In the genomic region with DNA sequence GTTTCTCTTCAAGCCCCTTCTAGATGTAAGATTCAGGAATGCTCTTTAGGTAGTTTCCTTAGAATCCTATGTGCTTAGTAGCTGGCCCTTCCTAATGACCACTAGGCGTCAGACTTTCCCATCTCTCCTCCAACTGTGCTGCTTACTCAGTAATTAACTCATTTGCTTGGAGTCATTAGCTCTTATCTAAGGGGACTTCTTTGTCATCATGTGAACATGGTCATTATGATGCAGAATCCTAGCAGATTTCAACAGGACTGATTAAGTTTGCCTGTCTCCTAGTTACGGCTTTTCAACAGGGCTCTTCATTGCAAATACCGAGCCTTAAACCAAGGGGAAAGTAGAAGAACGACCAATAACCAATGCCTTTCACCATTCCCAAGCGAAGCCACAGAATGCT, we compare ENCODE assay signal across 1 cellular context.
A peak's percentile ranks its signal among the peaks of the same experiment; 100 is the strongest.
TF ChIP-seq lines count a peak whose summit lies in the region.

No MANE protein-coding gene starts in this region.

TF ChIP-seq in K562, 482 proteins besides CTCF, POLR2A, EP300 and RAD21 (continued from another document and continues in another):
- TF ChIP-seq USF2 (CRISPR knock-in tag; IDR thresholded peaks at IDR 0.05) (no peak), ZNF398 (CRISPR knock-in tag; IDR thresholded peaks at IDR 0.05) (no peak), ATF1 (CRISPR knock-in tag; IDR thresholded peaks at IDR 0.05) (no peak), ATF1 (tag; IDR thresholded peaks at IDR 0.05) (peak; percentile 50), CBFA2T3 (IDR thresholded peaks at IDR 0.05) (0 out of 2 replicates have a peak, but pooled peaks have one; percentile 12), ZNF551 (CRISPR knock-in tag; IDR thresholded peaks at IDR 0.05) (no peak), RCOR1 (IDR thresholded peaks at IDR 0.05; ENCODE audit: borderline replicate concordance in 1 of 2, low read depth in 2 of 2, low read length in 2 of 2) (0 out of 4 replicates have a peak, but pooled peaks of 1 of the 2 experiments have one; percentile 47), ZNF143 (CRISPR knock-in tag; IDR thresholded peaks at IDR 0.05) (no peak), CHD4 (IDR thresholded peaks at IDR 0.05; ENCODE audit: insufficient read depth, insufficient replicate concordance, low read depth, low read length, poor library complexity, severe bottlenecking) (no peak), EZH2 (IDR thresholded peaks at IDR 0.05; ENCODE audit: borderline replicate concordance, low read depth, low read length) (no peak), ZNF395 (CRISPR knock-in tag; IDR thresholded peaks at IDR 0.05) (no peak), FOSL1 (tag; conservative IDR thresholded peaks at IDR 0.05) (peak; percentile 55), SMC3 (conservative IDR thresholded peaks at IDR 0.05; ENCODE audit: insufficient read depth, low read depth, low read length) (peak; percentile 59), ZNF408 (CRISPR knock-in tag; IDR thresholded peaks at IDR 0.05; ENCODE audit: low read depth) (no peak), ZFP36 (IDR thresholded peaks at IDR 0.05; ENCODE audit: low read depth, low read length, partially characterized antibody) (no peak), U2AF1 (optimal IDR thresholded peaks at IDR 0.05; ENCODE audit: low read depth, low read length) (no peak), POLR2AphosphoS2 (IDR thresholded peaks at IDR 0.05; ENCODE audit: low read length) (no peak), ZC3H4 (CRISPR knock-in tag; IDR thresholded peaks at IDR 0.05; ENCODE audit: borderline replicate concordance) (no peak), ZNF184 (CRISPR knock-in tag; IDR thresholded peaks at IDR 0.05) (no peak), TCF3 (CRISPR knock-in tag; IDR thresholded peaks at IDR 0.05) (0 out of 2 replicates have a peak, but pooled peaks have one; percentile 30), BRF1 (IDR thresholded peaks at IDR 0.05; ENCODE audit: borderline replicate concordance, extremely low read depth, insufficient read length) (no peak), JUN (IDR thresholded peaks at IDR 0.05; ENCODE audit: borderline replicate concordance, low read depth, low read length) (0 out of 2 replicates have a peak, but pooled peaks have one; percentile 34), JUN (CRISPR knock-in tag; IDR thresholded peaks at IDR 0.05; ENCODE audit: borderline replicate concordance) (no peak), RFX1 (IDR thresholded peaks at IDR 0.05) (peak; percentile 60), CBX3 (IDR thresholded peaks at IDR 0.05; ENCODE audit: borderline replicate concordance in 1 of 2, low read length in 2 of 2) (peak in 1 of 2 experiments; percentile 43; a peak in 1 of 3 replicates), KDM5B (IDR thresholded peaks at IDR 0.05; ENCODE audit: insufficient replicate concordance, low read depth, low read length) (no peak), MCM2 (IDR thresholded peaks at IDR 0.05; ENCODE audit: low read depth) (no peak), NR4A1 (CRISPR knock-in tag; IDR thresholded peaks at IDR 0.05) (no peak), NR4A1 (tag; IDR thresholded peaks at IDR 0.05) (no peak), GATAD2B (IDR thresholded peaks at IDR 0.05; ENCODE audit: borderline replicate concordance) (peak; percentile 71; the same call in 1 of the 2 replicates), HDGF (IDR thresholded peaks at IDR 0.05) (no peak), POLR3A (IDR thresholded peaks at IDR 0.05; ENCODE audit: borderline replicate concordance, extremely low read depth, insufficient read depth, insufficient read length) (no peak), ZNF280A (IDR thresholded peaks at IDR 0.05; ENCODE audit: low read depth, partially characterized antibody) (no peak), ZNF175 (CRISPR knock-in tag; IDR thresholded peaks at IDR 0.05; ENCODE audit: low read depth) (no peak), MCM5 (IDR thresholded peaks at IDR 0.05; ENCODE audit: low read depth) (no peak), CREB1 (IDR thresholded peaks at IDR 0.05) (0 out of 2 replicates have a peak, but pooled peaks have one; percentile 29), CREB1 (CRISPR knock-in tag; IDR thresholded peaks at IDR 0.05) (no peak), MAFG (tag; conservative IDR thresholded peaks at IDR 0.05) (peak; percentile 47), NR2F6 (CRISPR knock-in tag; IDR thresholded peaks at IDR 0.05) (no peak), ZNF436 (CRISPR knock-in tag; IDR thresholded peaks at IDR 0.05) (no peak), ZC3H11A (IDR thresholded peaks at IDR 0.05; ENCODE audit: low read depth, low read length) (no peak), MBD2 (IDR thresholded peaks at IDR 0.05; ENCODE audit: borderline replicate concordance, low read depth) (no peak), CC2D1A (IDR thresholded peaks at IDR 0.05) (0 out of 2 replicates have a peak, but pooled peaks have one; percentile 41), HDAC2 (IDR thresholded peaks at IDR 0.05) (no peak), SMAD1 (IDR thresholded peaks at IDR 0.05; ENCODE audit: low read depth, low read length, partially characterized antibody) (no peak), HNRNPH1 (optimal IDR thresholded peaks at IDR 0.05; ENCODE audit: low read depth, low read length) (no peak), SNRNP70 (optimal IDR thresholded peaks at IDR 0.05; ENCODE audit: low read depth, low read length) (no peak), TSHZ1 (CRISPR knock-in tag; IDR thresholded peaks at IDR 0.05) (no peak)
- TF ChIP-seq, protein P1, sequence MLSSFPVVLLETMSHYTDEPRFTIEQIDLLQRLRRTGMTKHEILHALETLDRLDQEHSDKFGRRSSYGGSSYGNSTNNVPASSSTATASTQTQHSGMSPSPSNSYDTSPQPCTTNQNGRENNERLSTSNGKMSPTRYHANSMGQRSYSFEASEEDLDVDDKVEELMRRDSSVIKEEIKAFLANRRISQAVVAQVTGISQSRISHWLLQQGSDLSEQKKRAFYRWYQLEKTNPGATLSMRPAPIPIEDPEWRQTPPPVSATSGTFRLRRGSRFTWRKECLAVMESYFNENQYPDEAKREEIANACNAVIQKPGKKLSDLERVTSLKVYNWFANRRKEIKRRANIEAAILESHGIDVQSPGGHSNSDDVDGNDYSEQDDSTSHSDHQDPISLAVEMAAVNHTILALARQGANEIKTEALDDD (IDR thresholded peaks at IDR 0.05), result peak; percentile 60
- TF ChIP-seq, protein P2, sequence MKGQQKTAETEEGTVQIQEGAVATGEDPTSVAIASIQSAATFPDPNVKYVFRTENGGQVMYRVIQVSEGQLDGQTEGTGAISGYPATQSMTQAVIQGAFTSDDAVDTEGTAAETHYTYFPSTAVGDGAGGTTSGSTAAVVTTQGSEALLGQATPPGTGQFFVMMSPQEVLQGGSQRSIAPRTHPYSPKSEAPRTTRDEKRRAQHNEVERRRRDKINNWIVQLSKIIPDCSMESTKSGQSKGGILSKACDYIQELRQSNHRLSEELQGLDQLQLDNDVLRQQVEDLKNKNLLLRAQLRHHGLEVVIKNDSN (CRISPR knock-in tag; IDR thresholded peaks at IDR 0.05), result no peak
- TF ChIP-seq, protein P3, sequence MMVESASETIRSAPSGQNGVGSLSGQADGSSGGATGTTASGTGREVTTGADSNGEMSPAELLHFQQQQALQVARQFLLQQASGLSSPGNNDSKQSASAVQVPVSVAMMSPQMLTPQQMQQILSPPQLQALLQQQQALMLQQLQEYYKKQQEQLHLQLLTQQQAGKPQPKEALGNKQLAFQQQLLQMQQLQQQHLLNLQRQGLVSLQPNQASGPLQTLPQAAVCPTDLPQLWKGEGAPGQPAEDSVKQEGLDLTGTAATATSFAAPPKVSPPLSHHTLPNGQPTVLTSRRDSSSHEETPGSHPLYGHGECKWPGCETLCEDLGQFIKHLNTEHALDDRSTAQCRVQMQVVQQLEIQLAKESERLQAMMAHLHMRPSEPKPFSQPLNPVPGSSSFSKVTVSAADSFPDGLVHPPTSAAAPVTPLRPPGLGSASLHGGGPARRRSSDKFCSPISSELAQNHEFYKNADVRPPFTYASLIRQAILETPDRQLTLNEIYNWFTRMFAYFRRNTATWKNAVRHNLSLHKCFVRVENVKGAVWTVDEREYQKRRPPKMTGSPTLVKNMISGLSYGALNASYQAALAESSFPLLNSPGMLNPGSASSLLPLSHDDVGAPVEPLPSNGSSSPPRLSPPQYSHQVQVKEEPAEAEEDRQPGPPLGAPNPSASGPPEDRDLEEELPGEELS (CRISPR knock-in tag; IDR thresholded peaks at IDR 0.05; ENCODE audit: borderline replicate concordance), result no peak
